8 cellular contexts compared by ENCODE assay signal in the genomic region with DNA sequence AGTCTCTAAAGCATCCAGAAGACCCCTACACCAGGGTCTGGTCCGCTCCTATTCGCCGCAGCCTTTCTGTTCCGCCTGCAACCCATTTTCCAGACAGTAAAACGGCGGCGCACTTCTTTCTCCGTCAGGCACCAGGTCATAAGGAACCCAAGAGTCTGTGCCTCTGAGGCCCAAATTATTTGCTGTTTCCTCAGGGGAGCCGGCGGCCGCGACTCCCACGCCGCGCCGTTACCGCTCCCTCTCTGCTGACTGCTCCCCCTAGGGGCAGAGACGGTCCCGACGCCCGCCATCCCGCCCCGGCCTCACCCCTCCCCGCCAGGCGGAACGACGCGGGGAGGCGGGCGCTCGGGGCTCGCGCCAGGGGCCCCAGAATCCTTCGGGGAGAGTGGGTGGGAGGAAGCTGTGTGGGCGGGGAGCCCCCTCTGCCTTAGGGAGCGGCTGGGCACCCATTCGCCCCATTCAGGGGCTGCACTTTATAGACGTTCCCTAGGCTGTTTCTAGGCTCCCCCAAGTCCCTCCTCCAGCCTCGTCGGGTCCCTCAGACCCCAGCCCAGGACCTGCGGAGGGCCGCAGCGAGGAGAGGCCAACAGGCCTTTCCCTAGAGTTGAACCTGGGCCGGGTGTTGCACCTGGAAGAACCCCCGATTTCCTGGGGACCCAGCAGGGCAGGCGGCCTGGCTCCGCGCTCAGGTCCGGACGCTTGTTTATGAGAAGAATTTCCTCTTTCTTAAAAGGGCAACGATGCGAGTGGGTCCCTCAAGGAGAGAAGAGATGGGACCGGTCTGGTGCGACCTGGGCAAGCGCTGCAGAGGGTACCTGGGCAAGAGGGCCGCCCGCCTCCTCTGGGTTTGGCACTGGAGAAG. TPM values are rescaled to one million over a fixed set of nuclear protein-coding genes. Genes with fewer than 3 reads are reported as not detected.
DNase-seq lines count a peak whose midpoint lies in the region; ATAC-seq and TF ChIP-seq lines count a peak whose summit lies in the region.

No MANE protein-coding gene starts in this region.

- peak overlapping the region; percentile 94 for H2AFZ ChIP-seq in GM23248
- peak overlapping the region; percentile 97 for H2AFZ ChIP-seq in Karpas-422 (ENCODE audit: low read length)

- H3K4me3 ChIP-seq in DOHH2 (ENCODE audit: low read length) (peak overlapping the region; percentile 90), GM23248 (peak overlapping the region; percentile 95), Karpas-422 (ENCODE audit: low read length) (peak overlapping the region; percentile 78), Peyer's patch (peak overlapping the region; percentile 57 to 97 (median 82))

- H3K4me1 ChIP-seq in DOHH2 (ENCODE audit: control insufficient read depth, low read length) (peaks cover 54% of the 10 kb centered on the region), GM23248 (ENCODE audit: insufficient read depth) (peaks cover 13% of the 10 kb centered on the region; the same call in 1 of the 2 replicates), Karpas-422 (ENCODE audit: low read length) (peaks cover 44% of the 10 kb centered on the region), Peyer's patch (peaks cover 0 to 22% (median 14%) of the 10 kb centered on the region in 4 donors)

- H3K9me2 ChIP-seq in DOHH2 (replicated peaks; ENCODE audit: control insufficient read depth, low read length): no peaks in the 10 kb centered on the region
- no peaks in the 10 kb centered on the region for H3K9me2 ChIP-seq in GM23248 (ENCODE audit: insufficient read depth)
- no peaks in the 10 kb centered on the region for H3K9me2 ChIP-seq in Karpas-422 (replicated peaks; ENCODE audit: insufficient read depth, low read length)

- peaks cover 3% of the 10 kb centered on the region for H3K27me3 Mint-ChIP-seq in activated T-helper 1 cell treated with anti-CD3 and anti-CD28 coated beads, Interleukin-12 subunit alpha, Interleukin-12 subunit beta, Interleukin-2, Interleukin-4 antibody, amounts not matched to agents 30 ng/mL and 10 ng/mL and 1 ng/mL, durations not matched to agents 14 hours and 24 hours and 36 hours (ENCODE audit: insufficient read depth)
- H3K27me3 Mint-ChIP-seq in naive B cell: no peaks in the 10 kb centered on the region
- peaks cover 9% of the 10 kb centered on the region for H3K27me3 Mint-ChIP-seq in stimulated activated memory B cell treated with anti-CD40 and anti-IgM and Interleukin-4, amounts not matched to agents 10 μg/mL and 1 μg/mL and 100 μg/mL, for 72 hours

- no peaks in the 10 kb centered on the region for H3K9me3 ChIP-seq in DOHH2 (ENCODE audit: control insufficient read depth, insufficient read depth, low read length)
- H3K9me3 ChIP-seq in GM23248 (ENCODE audit: low read depth): no peaks in the 10 kb centered on the region
- no peaks in the 10 kb centered on the region for H3K9me3 ChIP-seq in Karpas-422 (ENCODE audit: low read length)
- H3K9me3 ChIP-seq in Peyer's patch: no peaks in the 10 kb centered on the region

- TF ChIP-seq CTCF in DOHH2 (IDR thresholded peaks at IDR 0.05; ENCODE audit: low read depth, low read length, poor library complexity, severe bottlenecking) (peak; percentile 85), Peyer's patch (IDR thresholded peaks at IDR 0.05) (peak; percentile 94 to 97 (median 96))

- H3K27me3 ChIP-seq in DOHH2 (ENCODE audit: control insufficient read depth, low read length) (no peaks in the 10 kb centered on the region), GM23248 (replicated peaks; ENCODE audit: insufficient read depth) (no peaks in the 10 kb centered on the region), Karpas-422 (ENCODE audit: low read length) (no peaks in the 10 kb centered on the region), Peyer's patch (no peaks in the 10 kb centered on the region)

- no peaks in the 10 kb centered on the region for H4K20me1 ChIP-seq in DOHH2 (ENCODE audit: control insufficient read depth, insufficient read depth, low read depth, low read length)
- H4K20me1 ChIP-seq in GM23248 (ENCODE audit: insufficient read depth): no peaks in the 10 kb centered on the region
- H4K20me1 ChIP-seq in Karpas-422 (ENCODE audit: insufficient read depth, low read depth, low read length): no peaks in the 10 kb centered on the region

- in situ Hi-C loops in GM23248 (cut with MboI): no loop called here

- peaks cover 23% of the 10 kb centered on the region for H3K79me2 ChIP-seq in DOHH2 (ENCODE audit: control insufficient read depth, low read length)
- H3K79me2 ChIP-seq in GM23248 (ENCODE audit: insufficient read depth): peaks cover 10% of the 10 kb centered on the region
- H3K79me2 ChIP-seq in Karpas-422 (ENCODE audit: low read length): peaks cover 10% of the 10 kb centered on the region

- peak overlapping the region; percentile 99 for H3K9ac ChIP-seq in GM23248
- H3K9ac ChIP-seq in Karpas-422 (ENCODE audit: low read length): peak overlapping the region; percentile 87

- H3K4me3 Mint-ChIP-seq in activated T-helper 1 cell treated with anti-CD3 and anti-CD28 coated beads, Interleukin-12 subunit alpha, Interleukin-12 subunit beta, Interleukin-2, Interleukin-4 antibody, amounts not matched to agents 30 ng/mL and 10 ng/mL and 1 ng/mL, durations not matched to agents 14 hours and 24 hours and 36 hours: peak overlapping the region; percentile 94
- peak overlapping the region; percentile 92 to 100 (median 96) for H3K4me3 Mint-ChIP-seq in naive B cell
- peak overlapping the region; percentile 97 for H3K4me3 Mint-ChIP-seq in stimulated activated memory B cell treated with anti-CD40 and anti-IgM and Interleukin-4, amounts not matched to agents 10 μg/mL and 1 μg/mL and 100 μg/mL, for 72 hours

- H3K27ac Mint-ChIP-seq in activated T-helper 1 cell treated with anti-CD3 and anti-CD28 coated beads, Interleukin-12 subunit alpha, Interleukin-12 subunit beta, Interleukin-2, Interleukin-4 antibody, amounts not matched to agents 30 ng/mL and 10 ng/mL and 1 ng/mL, durations not matched to agents 14 hours and 24 hours and 36 hours: peak overlapping the region; percentile 98
- H3K27ac Mint-ChIP-seq in naive B cell: peak overlapping the region; percentile 86 to 98 (median 93)
- H3K27ac Mint-ChIP-seq in stimulated activated memory B cell treated with anti-CD40 and anti-IgM and Interleukin-4, amounts not matched to agents 10 μg/mL and 1 μg/mL and 100 μg/mL, for 72 hours: peak overlapping the region; percentile 98

- H3K9me3 Mint-ChIP-seq in activated T-helper 1 cell treated with anti-CD3 and anti-CD28 coated beads, Interleukin-12 subunit alpha, Interleukin-12 subunit beta, Interleukin-2, Interleukin-4 antibody, amounts not matched to agents 30 ng/mL and 10 ng/mL and 1 ng/mL, durations not matched to agents 14 hours and 24 hours and 36 hours: no peaks in the 10 kb centered on the region
- peaks cover 0 to 3% (median 0%) of the 10 kb centered on the region in 7 donors for H3K9me3 Mint-ChIP-seq in naive B cell
- no peaks in the 10 kb centered on the region for H3K9me3 Mint-ChIP-seq in stimulated activated memory B cell treated with anti-CD40 and anti-IgM and Interleukin-4, amounts not matched to agents 10 μg/mL and 1 μg/mL and 100 μg/mL, for 72 hours

- H3K4me1 Mint-ChIP-seq in activated T-helper 1 cell treated with anti-CD3 and anti-CD28 coated beads, Interleukin-12 subunit alpha, Interleukin-12 subunit beta, Interleukin-2, Interleukin-4 antibody, amounts not matched to agents 30 ng/mL and 10 ng/mL and 1 ng/mL, durations not matched to agents 14 hours and 24 hours and 36 hours (ENCODE audit: low read depth): peaks cover 40% of the 10 kb centered on the region
- peaks cover 35 to 56% (median 54%) of the 10 kb centered on the region in 3 donors for H3K4me1 Mint-ChIP-seq in naive B cell
- peaks cover 49% of the 10 kb centered on the region for H3K4me1 Mint-ChIP-seq in stimulated activated memory B cell treated with anti-CD40 and anti-IgM and Interleukin-4, amounts not matched to agents 10 μg/mL and 1 μg/mL and 100 μg/mL, for 72 hours

- H3F3A ChIP-seq in DOHH2 (ENCODE audit: control insufficient read depth, insufficient read depth): peaks cover 15% of the 10 kb centered on the region
- peaks cover 15% of the 10 kb centered on the region for H3F3A ChIP-seq in GM23248 (ENCODE audit: insufficient read depth)

- intact Hi-C loops in activated T-helper 1 cell treated with anti-CD3 and anti-CD28 coated beads, Interleukin-12 subunit alpha, Interleukin-12 subunit beta, Interleukin-2, Interleukin-4 antibody, amounts not matched to agents 30 ng/mL and 10 ng/mL and 1 ng/mL, durations not matched to agents 14 hours and 24 hours and 36 hours (cut with micrococcal nuclease): loop anchor here (1.0 to 10.0 kb wide), 15 partner anchors 10 to 991 kb away; partner anchors contain the start of genes AAMP, BCS1L, CNOT9 and CNPPD1

- DNase-seq in GM23248 (peak; percentile 95), Karpas-422 (peak; percentile 98), Peyer's patch (peak; percentile 88 to 96 (median 94)), fibroblast of gingiva (ENCODE audit: low read depth) (peak; percentile 99), naive B cell (peak; percentile 94)
- DNase-seq in activated T-helper 1 cell treated with anti-CD3 and anti-CD28 coated beads, Interleukin-12 subunit alpha, Interleukin-12 subunit beta, Interleukin-2, Interleukin-4 antibody, amounts not matched to agents 30 ng/mL and 10 ng/mL and 1 ng/mL, durations not matched to agents 14 hours and 24 hours and 36 hours (ENCODE audit: low spot score): peak; percentile 93

- WGBS in GM23248 (ENCODE audit: low coverage in 1 of 2, low lambda C conversion rate in 2 of 2, missing lambda C conversion rate in 2 of 2), 2 experiments: 1 to 2% methylated on average over 39 to 57 of the region's 57 CpGs

- H3K4me2 ChIP-seq in DOHH2 (ENCODE audit: low read length): peak overlapping the region; percentile 94
- H3K4me2 ChIP-seq in GM23248 (ENCODE audit: unreplicated experiment): peak overlapping the region; percentile 96
- peak overlapping the region; percentile 95 for H3K4me2 ChIP-seq in Karpas-422 (ENCODE audit: low read depth, low read length, poor library complexity, severe bottlenecking)

- H3K36me3 ChIP-seq in DOHH2 (ENCODE audit: control insufficient read depth, low read length) (peaks cover 4% of the 10 kb centered on the region), GM23248 (ENCODE audit: low read depth) (no peaks in the 10 kb centered on the region), Karpas-422 (ENCODE audit: insufficient read depth, low read length) (no peaks in the 10 kb centered on the region), Peyer's patch (no peaks in the 10 kb centered on the region)

- TF ChIP-seq POLR2A in Peyer's patch (IDR thresholded peaks at IDR 0.05): peak; percentile 7 to 51

- H3K27ac ChIP-seq in DOHH2 (ENCODE audit: low read depth, low read length): peak overlapping the region; percentile 92
- peak overlapping the region; percentile 97 for H3K27ac ChIP-seq in GM23248
- peak overlapping the region; percentile 83 for H3K27ac ChIP-seq in Karpas-422 (ENCODE audit: low read length)
- peak overlapping the region; percentile 95 to 99 (median 98) for H3K27ac ChIP-seq in Peyer's patch

- no peaks in the 10 kb centered on the region for H3K36me3 Mint-ChIP-seq in activated T-helper 1 cell treated with anti-CD3 and anti-CD28 coated beads, Interleukin-12 subunit alpha, Interleukin-12 subunit beta, Interleukin-2, Interleukin-4 antibody, amounts not matched to agents 30 ng/mL and 10 ng/mL and 1 ng/mL, durations not matched to agents 14 hours and 24 hours and 36 hours (ENCODE audit: low read depth)
- no peaks in the 10 kb centered on the region for H3K36me3 Mint-ChIP-seq in naive B cell
- H3K36me3 Mint-ChIP-seq in stimulated activated memory B cell treated with anti-CD40 and anti-IgM and Interleukin-4, amounts not matched to agents 10 μg/mL and 1 μg/mL and 100 μg/mL, for 72 hours: no peaks in the 10 kb centered on the region

- ATAC-seq in naive B cell (ENCODE audit: low read depth in 2 of 2): peak; percentile 70 to 74
- ATAC-seq in stimulated activated memory B cell treated with anti-CD40 and anti-IgM and Interleukin-4, amounts not matched to agents 10 μg/mL and 1 μg/mL and 100 μg/mL, for 72 hours: peak; percentile 86

RNA-seq across cellular contexts. Expression of gene CTDSP1, which starts 3.6 kb away (rescaled TPM):
- total RNA-seq in GM23248 (2014; rRNA removed; shearing (Covaris generic)): 82.7 and 119 TPM in 2 replicates
- polyA plus RNA-seq in GM23248 (2016; fragmentation: Nextera tagmentation; extraction: Ambion mirVana) (28.5 and 31.0 TPM in 2 replicates), naive B cell (ENCODE audit: low read depth in 6 of 6) (10 to 100 TPM in 5 of 6 donors, 1 to 10 TPM in 1; 10.0 to 13.8 (median 11.9) TPM)
- 46.3 and 72.6 TPM in 2 replicates for total RNA-seq in Karpas-422 (2014; rRNA removed; shearing (Covaris generic); ENCODE audit: low replicate concordance)
- 100 to 1,000 TPM; 105 to 207 (median 184) TPM for total RNA-seq in Peyer's patch
- 105 and 106 TPM in 2 replicates for total RNA-seq in activated T-helper 1 cell treated with anti-CD3 and anti-CD28 coated beads, Interleukin-12 subunit alpha, Interleukin-12 subunit beta, Interleukin-2, Interleukin-4 antibody, amounts not matched to agents 30 ng/mL and 10 ng/mL and 1 ng/mL, durations not matched to agents 14 hours and 24 hours and 36 hours

RNA-seq across cellular contexts. Expression of gene SLC11A1, which starts 14.0 kb away (rescaled TPM):
- total RNA-seq in GM23248 (2014; rRNA removed; shearing (Covaris generic)): not detected in 2 replicates
- polyA plus RNA-seq in GM23248 (2016; fragmentation: Nextera tagmentation; extraction: Ambion mirVana) (0.13 and 0.16 TPM in 2 replicates), naive B cell (ENCODE audit: low read depth in 6 of 6) (1 to 10 TPM in 4 of 6 donors, under 1 TPM in 2; 0.82 to 2.4 (median 1.1) TPM)
- 1.9 TPM in 1 of 2 replicates, not detected in the other for total RNA-seq in Karpas-422 (2014; rRNA removed; shearing (Covaris generic); ENCODE audit: low replicate concordance)
- 10 to 100 TPM in 2 of 4 donors, 1 to 10 TPM in 2; 2.8 to 21.5 (median 8.6) TPM for total RNA-seq in Peyer's patch
- total RNA-seq in activated T-helper 1 cell treated with anti-CD3 and anti-CD28 coated beads, Interleukin-12 subunit alpha, Interleukin-12 subunit beta, Interleukin-2, Interleukin-4 antibody, amounts not matched to agents 30 ng/mL and 10 ng/mL and 1 ng/mL, durations not matched to agents 14 hours and 24 hours and 36 hours: 0.05 and 0.27 TPM in 2 replicates

RNA-seq across cellular contexts. Expression of gene VIL1, which starts 22.9 kb away (rescaled TPM):
- total RNA-seq in GM23248 (2014; rRNA removed; shearing (Covaris generic)): not detected in 2 replicates
- polyA plus RNA-seq in GM23248 (2016; fragmentation: Nextera tagmentation; extraction: Ambion mirVana) (not detected in 2 replicates), naive B cell (ENCODE audit: low read depth in 6 of 6) (under 1 TPM; 0.06 to 0.43 (median 0.23) TPM)
- not detected in 2 replicates for total RNA-seq in Karpas-422 (2014; rRNA removed; shearing (Covaris generic); ENCODE audit: low replicate concordance)
- 1,000 to 10,000 TPM in 1 of 4 donors, 100 to 1,000 TPM in 3; 189 to 1,274 (median 741) TPM for total RNA-seq in Peyer's patch
- total RNA-seq in activated T-helper 1 cell treated with anti-CD3 and anti-CD28 coated beads, Interleukin-12 subunit alpha, Interleukin-12 subunit beta, Interleukin-2, Interleukin-4 antibody, amounts not matched to agents 30 ng/mL and 10 ng/mL and 1 ng/mL, durations not matched to agents 14 hours and 24 hours and 36 hours: not detected in 2 replicates

RNA-seq across cellular contexts. Expression of gene CATIP, which starts 39.4 kb away (rescaled TPM):
- total RNA-seq in GM23248 (2014; rRNA removed; shearing (Covaris generic)): not detected in 2 replicates
- polyA plus RNA-seq in GM23248 (2016; fragmentation: Nextera tagmentation; extraction: Ambion mirVana) (not detected in 2 replicates), naive B cell (ENCODE audit: low read depth in 6 of 6) (under 1 TPM in 1 of 6 donors, not detected in 5; 0.23 TPM)
- total RNA-seq in Karpas-422 (2014; rRNA removed; shearing (Covaris generic); ENCODE audit: low replicate concordance): not detected in 2 replicates
- not detected for total RNA-seq in Peyer's patch
- not detected in 2 replicates for total RNA-seq in activated T-helper 1 cell treated with anti-CD3 and anti-CD28 coated beads, Interleukin-12 subunit alpha, Interleukin-12 subunit beta, Interleukin-2, Interleukin-4 antibody, amounts not matched to agents 30 ng/mL and 10 ng/mL and 1 ng/mL, durations not matched to agents 14 hours and 24 hours and 36 hours

Comparison
In these comparisons a context has a peak if more than half of its experiments do, and no peak if none do; other contexts are left out.
1. Peak in every context shown above with its lines: DNase-seq, ATAC-seq, H3K4me3 ChIP-seq and H3K27ac ChIP-seq.
2. RNA of gene VIL1, which starts 22.9 kb away (total RNA-seq): 189 to 1,274 TPM in Peyer's patch; not detected in activated T-helper 1 cell treated with anti-CD3 and anti-CD28 coated beads, Interleukin-12 subunit alpha, Interleukin-12 subunit beta, Interleukin-2, Interleukin-4 antibody, amounts not matched to agents 30 ng/mL and 10 ng/mL and 1 ng/mL, durations not matched to agents 14 hours and 24 hours and 36 hours, not detected in GM23248 and not detected in Karpas-422; every median in the first group is over 100 times any median in the second.